13 cellular contexts compared by ENCODE assay signal in the genomic region with DNA sequence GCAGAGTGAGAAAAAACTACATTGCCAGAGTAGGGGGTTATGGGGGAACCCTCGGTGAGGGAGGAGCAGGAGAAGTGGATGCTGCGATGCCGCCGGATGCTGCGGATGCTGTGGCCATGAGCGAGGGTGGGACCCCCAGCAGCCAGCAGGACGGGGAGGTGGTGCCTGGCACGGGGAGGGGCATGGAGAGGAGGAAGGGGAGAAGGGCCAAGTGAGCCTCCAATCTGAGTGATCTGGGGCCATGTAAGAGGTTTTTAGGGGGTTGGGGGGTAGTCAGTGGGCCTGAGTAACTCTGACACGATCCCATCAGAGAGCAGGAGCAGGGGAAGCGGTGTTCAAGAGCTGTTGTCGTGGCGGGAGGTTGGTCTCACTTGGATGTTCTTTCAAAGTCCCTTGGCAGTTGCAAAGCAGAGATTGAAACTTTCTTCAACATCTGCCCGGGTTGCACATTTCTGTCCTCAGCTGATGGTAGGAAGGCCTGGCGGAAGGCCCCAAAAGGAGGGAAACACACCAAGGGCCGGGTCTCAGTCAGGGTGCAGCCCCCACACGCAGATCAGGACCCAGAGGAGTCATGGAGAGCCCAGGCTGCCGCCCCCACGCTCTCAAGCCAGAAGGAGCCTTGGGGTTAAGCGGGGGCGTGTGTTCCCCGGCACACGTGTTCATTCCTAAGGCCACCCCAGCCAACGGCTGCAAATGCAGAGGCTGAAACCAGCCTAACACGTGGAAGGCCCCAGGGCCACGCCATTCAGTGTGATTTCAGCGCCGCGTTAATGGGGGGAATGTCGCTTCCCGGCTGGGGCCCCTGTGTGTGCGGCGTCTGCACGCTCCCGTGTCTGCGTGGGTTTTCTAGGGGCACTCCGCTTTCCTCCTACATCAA.
DNase-seq lines count a peak whose midpoint lies in the region; ATAC-seq and TF ChIP-seq lines count a peak whose summit lies in the region.
"Had no signal": no experiment of that assay in that cellular context is flagged by ENCODE, and none has a peak within 500 bp of the region (broad histone marks: within the 10 kb centered on the region; RNA-seq: fewer than 3 reads in every experiment).

No MANE protein-coding gene starts in this region.

- no peaks in the 10 kb centered on the region for H3K36me3 Mint-ChIP-seq in stimulated activated naive CD8-positive, alpha-beta T cell treated with anti-CD3 and anti-CD28 coated beads, Interleukin-15, Interleukin-2, amounts not matched to agents 100 ng/mL and 50 ng/mL, for 24 hours (ENCODE audit: low read depth)
- H3K36me3 Mint-ChIP-seq in neural crest cell (ENCODE audit: low read depth), result no peaks in the 10 kb centered on the region
- H3K36me3 Mint-ChIP-seq in activated naive CD4-positive, alpha-beta T cell treated with anti-CD3 and anti-CD28 coated beads, Interleukin-2, amount 10 ng/mL, durations not matched to agents 7 days and 5 days, result no peaks in the 10 kb centered on the region

- H3K27ac ChIP-seq in lower lobe of right lung, result no peak overlapping the region
- H3K27ac ChIP-seq: epithelial cell of prostate had no signal

- ATAC-seq in stimulated activated naive CD8-positive, alpha-beta T cell treated with anti-CD3 and anti-CD28 coated beads, Interleukin-15, Interleukin-2, amounts not matched to agents 100 U/mL and 50 U/mL, for 24 hours, result no peak
- ATAC-seq in lower lobe of right lung, result no peak

- CTCF ChIA-PET in activated naive CD4-positive, alpha-beta T cell treated with anti-CD3 and anti-CD28 coated beads, Interleukin-2, amount 10 ng/mL, durations not matched to agents 7 days and 5 days (lab: Charles Lee), result interaction anchor here (0.8 to 1.9 kb wide), 3 partner anchors 41 to 175 kb away, joined by 3 to 6 read pairs (median 3); no protein-coding TSS in a partner anchor

- no peak for TF ChIP-seq POLR2A in erythroblast (IDR thresholded peaks at IDR 0.05; ENCODE audit: low read length)

- peaks cover 3% of the 10 kb centered on the region for H3K9me3 Mint-ChIP-seq in stimulated activated naive CD8-positive, alpha-beta T cell treated with anti-CD3 and anti-CD28 coated beads, Interleukin-15, Interleukin-2, amounts not matched to agents 100 ng/mL and 50 ng/mL, for 24 hours
- H3K9me3 Mint-ChIP-seq in neural crest cell, result no peaks in the 10 kb centered on the region
- H3K9me3 Mint-ChIP-seq in activated naive CD4-positive, alpha-beta T cell treated with anti-CD3 and anti-CD28 coated beads, Interleukin-2, amount 10 ng/mL, durations not matched to agents 7 days and 5 days, result no peaks in the 10 kb centered on the region

- H3K9me3 ChIP-seq in lower lobe of right lung, result no peaks in the 10 kb centered on the region
- H3K9me3 ChIP-seq: MG63 had no signal

- peak overlapping the region; percentile 43 for H3K4me3 Mint-ChIP-seq in stimulated activated naive CD8-positive, alpha-beta T cell treated with anti-CD3 and anti-CD28 coated beads, Interleukin-15, Interleukin-2, amounts not matched to agents 100 ng/mL and 50 ng/mL, for 24 hours
- no peak overlapping the region for H3K4me3 Mint-ChIP-seq in neural crest cell
- no peak overlapping the region for H3K4me3 Mint-ChIP-seq in activated naive CD4-positive, alpha-beta T cell treated with anti-CD3 and anti-CD28 coated beads, Interleukin-2, amount 10 ng/mL, durations not matched to agents 7 days and 5 days

- no peaks in the 10 kb centered on the region for H3K36me3 ChIP-seq in lower lobe of right lung
- H3K36me3 ChIP-seq: MG63 had no signal

- TF ChIP-seq CTCF in neural crest cell (conservative IDR thresholded peaks at IDR 0.05) (no peak), lower lobe of right lung (IDR thresholded peaks at IDR 0.05) (no peak)

- peaks cover 18% of the 10 kb centered on the region for H3K4me1 ChIP-seq in lower lobe of right lung

- H3K4me3 ChIP-seq in lower lobe of right lung, result no peak overlapping the region
- H3K4me3 ChIP-seq: MG63, skin epidermis had no signal

- DNase-seq in stimulated activated naive CD8-positive, alpha-beta T cell treated with anti-CD3 and anti-CD28 coated beads, Interleukin-15, Interleukin-2, amounts not matched to agents 100 U/mL and 50 U/mL, for 24 hours, result no peak
- DNase-seq in erythroblast (lab: John Stamatoyannopoulos, UW), result peak; percentile 11 to 41
- no peak for DNase-seq in neural crest cell (ENCODE audit: low read depth, low spot score)
- DNase-seq in activated naive CD4-positive, alpha-beta T cell treated with anti-CD3 and anti-CD28 coated beads, Interleukin-2, amount 10 ng/mL, durations not matched to agents 7 days and 5 days, result no peak
- DNase-seq in lower lobe of right lung, result no peak
- no peak for DNase-seq in DMS79 treated with DMSO at 0.1 percent for 48 hours (lab: John Stamatoyannopoulos, UW)
- no peak for DNase-seq in stimulated activated CD4-positive, alpha-beta T cell treated with anti-CD3 and anti-CD28 coated beads, Interleukin-2, amount 100 ng/mL, for 24 hours
- DNase-seq: NCI-H524 treated with DMSO at 0.1 percent for 48 hours, SHP77 had no signal

- no peaks in the 10 kb centered on the region for H3K27me3 ChIP-seq in lower lobe of right lung (ENCODE audit: low read depth)
- H3K27me3 ChIP-seq: MG63 had no signal

- intact Hi-C loops in lower lobe of right lung (cut with DNase I), result no loop called here

- H3K4me1 Mint-ChIP-seq in stimulated activated naive CD8-positive, alpha-beta T cell treated with anti-CD3 and anti-CD28 coated beads, Interleukin-15, Interleukin-2, amounts not matched to agents 100 ng/mL and 50 ng/mL, for 24 hours (ENCODE audit: low read depth), result peaks cover 4% of the 10 kb centered on the region
- H3K4me1 Mint-ChIP-seq in neural crest cell, result peaks cover 21% of the 10 kb centered on the region
- no peaks in the 10 kb centered on the region for H3K4me1 Mint-ChIP-seq in activated naive CD4-positive, alpha-beta T cell treated with anti-CD3 and anti-CD28 coated beads, Interleukin-2, amount 10 ng/mL, durations not matched to agents 7 days and 5 days

- peak overlapping the region; percentile 76 for H3K27ac Mint-ChIP-seq in stimulated activated naive CD8-positive, alpha-beta T cell treated with anti-CD3 and anti-CD28 coated beads, Interleukin-15, Interleukin-2, amounts not matched to agents 100 ng/mL and 50 ng/mL, for 24 hours
- H3K27ac Mint-ChIP-seq in neural crest cell (ENCODE audit: unreplicated experiment), result peak overlapping the region; percentile 10
- no peak overlapping the region for H3K27ac Mint-ChIP-seq in activated naive CD4-positive, alpha-beta T cell treated with anti-CD3 and anti-CD28 coated beads, Interleukin-2, amount 10 ng/mL, durations not matched to agents 7 days and 5 days

- no peaks in the 10 kb centered on the region for H3K27me3 Mint-ChIP-seq in stimulated activated naive CD8-positive, alpha-beta T cell treated with anti-CD3 and anti-CD28 coated beads, Interleukin-15, Interleukin-2, amounts not matched to agents 100 ng/mL and 50 ng/mL, for 24 hours
- no peaks in the 10 kb centered on the region for H3K27me3 Mint-ChIP-seq in neural crest cell (ENCODE audit: low read depth)
- peaks cover 11% of the 10 kb centered on the region for H3K27me3 Mint-ChIP-seq in activated naive CD4-positive, alpha-beta T cell treated with anti-CD3 and anti-CD28 coated beads, Interleukin-2, amount 10 ng/mL, durations not matched to agents 7 days and 5 days

Comparison
In these comparisons a context has a peak if more than half of its experiments do, and no peak if none do; other contexts are left out.
1. DNase-seq: peak in erythroblast (2 of 2); none in stimulated activated naive CD8-positive, alpha-beta T cell treated with anti-CD3 and anti-CD28 coated beads, Interleukin-15, Interleukin-2, amounts not matched to agents 100 U/mL and 50 U/mL, for 24 hours (single experiment), neural crest cell (single experiment), activated naive CD4-positive, alpha-beta T cell treated with anti-CD3 and anti-CD28 coated beads, Interleukin-2, amount 10 ng/mL, durations not matched to agents 7 days and 5 days (single experiment), lower lobe of right lung (single experiment), DMS79 treated with DMSO at 0.1 percent for 48 hours (single experiment) and stimulated activated CD4-positive, alpha-beta T cell treated with anti-CD3 and anti-CD28 coated beads, Interleukin-2, amount 100 ng/mL, for 24 hours (0 of 2).